Comparison of ENCODE assay signal across 3 cellular contexts in the genomic region with DNA sequence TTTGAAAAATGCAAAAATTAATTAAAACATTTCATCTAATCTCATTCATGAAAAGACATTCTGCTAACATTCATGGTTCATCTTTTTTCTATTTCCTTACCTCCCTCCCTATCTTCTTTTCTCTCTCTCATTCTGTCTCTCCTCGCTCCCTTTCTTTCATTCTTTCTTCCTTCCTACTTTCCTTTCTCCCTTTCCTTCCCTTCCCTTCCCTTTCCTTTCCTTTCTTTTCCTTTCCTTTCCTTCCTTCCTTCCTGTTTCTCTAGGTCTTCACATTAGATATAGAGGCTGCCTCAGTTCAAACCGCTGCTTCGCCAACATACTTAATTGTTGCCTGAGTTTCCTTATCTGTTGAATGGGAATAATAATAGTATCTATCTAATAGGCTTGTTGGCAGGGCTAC.
TF ChIP-seq lines count a peak whose summit lies in the region.

No MANE protein-coding gene starts in this region.

TF ChIP-seq in A549, 52 proteins besides CTCF, POLR2A, EP300 and RAD21:
- TF ChIP-seq CBX8 (IDR thresholded peaks at IDR 0.05) (no peak), JUNB (IDR thresholded peaks at IDR 0.05) (no peak), MAZ (IDR thresholded peaks at IDR 0.05; ENCODE audit: borderline replicate concordance, low read depth, low read length) (no peak), PHF8 (IDR thresholded peaks at IDR 0.05; ENCODE audit: borderline replicate concordance, low read depth) (no peak)
- TF ChIP-seq, protein P1, sequence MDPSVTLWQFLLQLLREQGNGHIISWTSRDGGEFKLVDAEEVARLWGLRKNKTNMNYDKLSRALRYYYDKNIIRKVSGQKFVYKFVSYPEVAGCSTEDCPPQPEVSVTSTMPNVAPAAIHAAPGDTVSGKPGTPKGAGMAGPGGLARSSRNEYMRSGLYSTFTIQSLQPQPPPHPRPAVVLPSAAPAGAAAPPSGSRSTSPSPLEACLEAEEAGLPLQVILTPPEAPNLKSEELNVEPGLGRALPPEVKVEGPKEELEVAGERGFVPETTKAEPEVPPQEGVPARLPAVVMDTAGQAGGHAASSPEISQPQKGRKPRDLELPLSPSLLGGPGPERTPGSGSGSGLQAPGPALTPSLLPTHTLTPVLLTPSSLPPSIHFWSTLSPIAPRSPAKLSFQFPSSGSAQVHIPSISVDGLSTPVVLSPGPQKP (IDR thresholded peaks at IDR 0.05; ENCODE audit: low read depth, low read length) = no peak
TF ChIP-seq in A549: peak in this region for 0.

TF ChIP-seq in HEK293, 187 proteins besides CTCF, POLR2A, EP300 and RAD21:
- TF ChIP-seq PRDM1 (tag by site-specific recombination; IDR thresholded peaks at IDR 0.05) (peak; percentile 92), ZNF184 (tag by site-specific recombination; IDR thresholded peaks at IDR 0.05) (no peak)

TF ChIP-seq in K562, 482 proteins besides CTCF, POLR2A, EP300 and RAD21:
- TF ChIP-seq, protein P2, sequence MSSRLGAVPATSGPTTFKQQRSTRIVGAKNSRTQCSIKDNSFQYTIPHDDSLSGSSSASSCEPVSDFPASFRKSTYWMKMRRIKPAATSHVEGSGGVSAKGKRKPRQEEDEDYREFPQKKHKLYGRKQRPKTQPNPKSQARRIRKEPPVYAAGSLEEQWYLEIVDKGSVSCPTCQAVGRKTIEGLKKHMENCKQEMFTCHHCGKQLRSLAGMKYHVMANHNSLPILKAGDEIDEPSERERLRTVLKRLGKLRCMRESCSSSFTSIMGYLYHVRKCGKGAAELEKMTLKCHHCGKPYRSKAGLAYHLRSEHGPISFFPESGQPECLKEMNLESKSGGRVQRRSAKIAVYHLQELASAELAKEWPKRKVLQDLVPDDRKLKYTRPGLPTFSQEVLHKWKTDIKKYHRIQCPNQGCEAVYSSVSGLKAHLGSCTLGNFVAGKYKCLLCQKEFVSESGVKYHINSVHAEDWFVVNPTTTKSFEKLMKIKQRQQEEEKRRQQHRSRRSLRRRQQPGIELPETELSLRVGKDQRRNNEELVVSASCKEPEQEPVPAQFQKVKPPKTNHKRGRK (tag; IDR thresholded peaks at IDR 0.05) = peak; percentile 56
- TF ChIP-seq, protein P3, sequence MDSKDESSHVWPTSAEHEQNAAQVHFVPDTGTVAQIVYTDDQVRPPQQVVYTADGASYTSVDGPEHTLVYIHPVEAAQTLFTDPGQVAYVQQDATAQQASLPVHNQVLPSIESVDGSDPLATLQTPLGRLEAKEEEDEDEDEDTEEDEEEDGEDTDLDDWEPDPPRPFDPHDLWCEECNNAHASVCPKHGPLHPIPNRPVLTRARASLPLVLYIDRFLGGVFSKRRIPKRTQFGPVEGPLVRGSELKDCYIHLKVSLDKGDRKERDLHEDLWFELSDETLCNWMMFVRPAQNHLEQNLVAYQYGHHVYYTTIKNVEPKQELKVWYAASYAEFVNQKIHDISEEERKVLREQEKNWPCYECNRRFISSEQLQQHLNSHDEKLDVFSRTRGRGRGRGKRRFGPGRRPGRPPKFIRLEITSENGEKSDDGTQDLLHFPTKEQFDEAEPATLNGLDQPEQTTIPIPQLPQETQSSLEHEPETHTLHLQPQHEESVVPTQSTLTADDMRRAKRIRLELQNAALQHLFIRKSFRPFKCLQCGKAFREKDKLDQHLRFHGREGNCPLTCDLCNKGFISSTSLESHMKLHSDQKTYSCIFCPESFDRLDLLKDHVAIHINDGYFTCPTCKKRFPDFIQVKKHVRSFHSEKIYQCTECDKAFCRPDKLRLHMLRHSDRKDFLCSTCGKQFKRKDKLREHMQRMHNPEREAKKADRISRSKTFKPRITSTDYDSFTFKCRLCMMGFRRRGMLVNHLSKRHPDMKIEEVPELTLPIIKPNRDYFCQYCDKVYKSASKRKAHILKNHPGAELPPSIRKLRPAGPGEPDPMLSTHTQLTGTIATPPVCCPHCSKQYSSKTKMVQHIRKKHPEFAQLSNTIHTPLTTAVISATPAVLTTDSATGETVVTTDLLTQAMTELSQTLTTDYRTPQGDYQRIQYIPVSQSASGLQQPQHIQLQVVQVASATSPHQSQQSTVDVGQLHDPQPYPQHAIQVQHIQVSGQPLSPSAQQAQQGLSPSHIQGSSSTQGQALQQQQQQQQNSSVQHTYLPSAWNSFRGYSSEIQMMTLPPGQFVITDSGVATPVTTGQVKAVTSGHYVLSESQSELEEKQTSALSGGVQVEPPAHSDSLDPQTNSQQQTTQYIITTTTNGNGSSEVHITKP (IDR thresholded peaks at IDR 0.05; ENCODE audit: partially characterized antibody) = no peak
